ENCODE assay signal across 1 cellular context in genomic region chr19:48444129-48444932, GRCh38.
TF ChIP-seq lines count a peak whose summit lies in the region.

No MANE protein-coding gene starts in this region.

TF ChIP-seq in endothelial cell of umbilical vein, 7 proteins besides CTCF, POLR2A, EP300 and RAD21:
- TF ChIP-seq MAX (IDR thresholded peaks at IDR 0.05; ENCODE audit: insufficient read depth, insufficient read length) (no peak), MYC (IDR thresholded peaks at IDR 0.05; ENCODE audit: low read depth, low read length) (no peak), POLR2AphosphoS5 (IDR thresholded peaks at IDR 0.05; ENCODE audit: insufficient read depth, low read depth, low read length) (no peak), GATA2 (IDR thresholded peaks at IDR 0.05; ENCODE audit: insufficient read depth, insufficient read length, low read depth, low read length) (no peak), FOS (IDR thresholded peaks at IDR 0.05; ENCODE audit: borderline replicate concordance, insufficient read depth, low read length) (no peak), JUN (IDR thresholded peaks at IDR 0.05; ENCODE audit: borderline replicate concordance, insufficient read depth, insufficient read length, low read depth) (no peak), EZH2 (IDR thresholded peaks at IDR 0.05; ENCODE audit: borderline replicate concordance, low read depth, low read length, severe bottlenecking) (no peak)
